8 cellular contexts compared by ENCODE assay signal in the genomic region with DNA sequence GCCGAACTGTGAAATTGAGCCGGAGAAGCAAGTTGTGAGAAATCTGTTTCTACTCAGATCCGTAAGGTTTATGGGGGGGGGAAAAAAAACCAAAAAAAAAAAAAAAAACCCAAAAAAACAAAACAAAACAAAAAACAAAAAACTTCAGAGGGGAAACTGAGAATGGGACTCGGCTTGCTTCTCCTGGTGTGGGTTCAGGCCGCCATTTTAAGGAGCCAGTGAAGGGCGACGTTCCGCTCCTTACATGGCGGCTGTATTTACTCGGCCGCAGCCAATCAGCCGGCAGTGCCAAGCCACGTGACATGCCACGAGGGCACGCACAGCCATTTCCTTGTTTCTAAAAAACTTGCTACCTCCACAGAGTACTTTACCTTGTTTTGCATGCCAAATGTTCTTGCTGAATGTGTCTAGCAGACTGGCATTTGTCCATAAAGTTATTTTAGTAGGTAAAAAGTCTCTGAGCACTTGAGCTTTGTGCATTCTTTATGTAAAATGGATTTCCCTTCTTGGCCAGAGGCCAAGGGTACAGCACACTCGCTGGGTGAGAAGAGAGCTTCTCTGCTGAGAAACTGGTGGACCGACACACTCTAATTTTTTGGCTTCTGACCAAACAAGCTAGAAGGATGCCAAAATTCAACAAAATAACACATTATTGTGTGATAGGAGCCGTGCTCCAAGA.
DNase-seq lines count a peak whose midpoint lies in the region; ATAC-seq and TF ChIP-seq lines count a peak whose summit lies in the region.

No MANE protein-coding gene starts in this region.

- peak; percentile 86 to 95 for ATAC-seq in upper lobe of left lung (ENCODE audit: low FRiP score in 2 of 2)
- no peak for ATAC-seq in stimulated activated naive CD8-positive, alpha-beta T cell treated with anti-CD3 and anti-CD28 coated beads, Interleukin-15, amount 100 ng/mL, for 72 hours
- ATAC-seq in GM18909 (IDR thresholded peaks at IDR 0.05; ENCODE audit: poor library complexity, unreplicated experiment) = no peak

- intact Hi-C loops in lower leg skin (cut with DNase I; ENCODE audit: low total_unique reads) = no loop called here

- no peak for TF ChIP-seq POLR2A in lower leg skin (IDR thresholded peaks at IDR 0.05)
- TF ChIP-seq POLR2A in upper lobe of left lung (IDR thresholded peaks at IDR 0.05) = peak in 1 of 4 donors; percentile 35

- peak overlapping the region; percentile 49 for H3K4me3 ChIP-seq in BE2C (ENCODE audit: low read depth, low read length)
- H3K4me3 ChIP-seq in coronary artery = peak overlapping the region; percentile 65
- no peak overlapping the region for H3K4me3 ChIP-seq in lower leg skin (ENCODE audit: low read depth, poor library complexity, severe bottlenecking)
- peak overlapping the region in 3 of 4 donors; percentile 35 to 48 (median 44) for H3K4me3 ChIP-seq in upper lobe of left lung

- DNase-seq in BE2C = peak; percentile 82
- peak; percentile 78 for DNase-seq in NCI-H2171 treated with DMSO at 0.1 percent for 48 hours (lab: John Stamatoyannopoulos, UW)
- peak; percentile 92 for DNase-seq in coronary artery (ENCODE audit: low spot score)
- DNase-seq in lower leg skin (ENCODE audit: low spot score in 2 of 2) = peak; percentile 93 to 98
- DNase-seq in upper lobe of left lung = peak; percentile 92 to 98
- DNase-seq in T-helper 9 cell = no peak
- DNase-seq in stimulated activated naive CD8-positive, alpha-beta T cell treated with anti-CD3 and anti-CD28 coated beads, Interleukin-15, amount 100 ng/mL, for 72 hours = no peak

- H3K27ac ChIP-seq in coronary artery (peak overlapping the region; percentile 72 to 87), upper lobe of left lung (peak overlapping the region; percentile 76 to 83 (median 82))

- H3K4me1 ChIP-seq in BE2C = peaks cover 7% of the 10 kb centered on the region
- peaks cover 16 to 29% (median 20%) of the 10 kb centered on the region in 4 donors for H3K4me1 ChIP-seq in upper lobe of left lung

- no peaks in the 10 kb centered on the region for H3K9me3 ChIP-seq in BE2C
- no peaks in the 10 kb centered on the region for H3K9me3 ChIP-seq in upper lobe of left lung

- H3K27ac Mint-ChIP-seq in stimulated activated naive CD8-positive, alpha-beta T cell treated with anti-CD3 and anti-CD28 coated beads, Interleukin-15, amount 100 ng/mL, for 72 hours = no peak overlapping the region

- H3K4me3 Mint-ChIP-seq in stimulated activated naive CD8-positive, alpha-beta T cell treated with anti-CD3 and anti-CD28 coated beads, Interleukin-15, amount 100 ng/mL, for 72 hours = no peak overlapping the region

- no peaks in the 10 kb centered on the region for H3K36me3 ChIP-seq in BE2C
- H3K36me3 ChIP-seq in upper lobe of left lung = no peaks in the 10 kb centered on the region

- H3K27me3 ChIP-seq in BE2C (no peaks in the 10 kb centered on the region), upper lobe of left lung (no peaks in the 10 kb centered on the region)

- H3K27me3 Mint-ChIP-seq in stimulated activated naive CD8-positive, alpha-beta T cell treated with anti-CD3 and anti-CD28 coated beads, Interleukin-15, amount 100 ng/mL, for 72 hours = no peaks in the 10 kb centered on the region

- 19% methylated on average over 18 of the region's 18 CpGs for WGBS in lower leg skin, 2 donors
- 19% methylated on average over 18 of the region's 18 CpGs for WGBS in upper lobe of left lung, 2 donors

- peaks cover 6% of the 10 kb centered on the region for H3K4me1 Mint-ChIP-seq in stimulated activated naive CD8-positive, alpha-beta T cell treated with anti-CD3 and anti-CD28 coated beads, Interleukin-15, amount 100 ng/mL, for 72 hours

- no peak for TF ChIP-seq EP300 in upper lobe of left lung (IDR thresholded peaks at IDR 0.05)

- no peaks in the 10 kb centered on the region for H3K9me3 Mint-ChIP-seq in stimulated activated naive CD8-positive, alpha-beta T cell treated with anti-CD3 and anti-CD28 coated beads, Interleukin-15, amount 100 ng/mL, for 72 hours

- TF ChIP-seq CTCF in BE2C (IDR thresholded peaks at IDR 0.05; ENCODE audit: low read depth, low read length) = no peak
- TF ChIP-seq CTCF in coronary artery (IDR thresholded peaks at IDR 0.05) = no peak
- no peak for TF ChIP-seq CTCF in lower leg skin (IDR thresholded peaks at IDR 0.05)
- TF ChIP-seq CTCF in upper lobe of left lung (IDR thresholded peaks at IDR 0.05) = no peak

Comparison
In these comparisons a context has a peak if more than half of its experiments do, and no peak if none do; other contexts are left out.
1. DNase-seq: peak in BE2C (single experiment), NCI-H2171 treated with DMSO at 0.1 percent for 48 hours (single experiment), coronary artery (single experiment), lower leg skin (2 of 2) and upper lobe of left lung (2 of 2); none in T-helper 9 cell (single experiment) and stimulated activated naive CD8-positive, alpha-beta T cell treated with anti-CD3 and anti-CD28 coated beads, Interleukin-15, amount 100 ng/mL, for 72 hours (0 of 2).
2. ATAC-seq: peak in upper lobe of left lung (2 of 2); none in stimulated activated naive CD8-positive, alpha-beta T cell treated with anti-CD3 and anti-CD28 coated beads, Interleukin-15, amount 100 ng/mL, for 72 hours (single experiment) and GM18909 (single experiment).